In genomic region chrX:11331788-11332187, GRCh38 we compare ENCODE assay signal across 35 cellular contexts. TPM values are rescaled to one million over a fixed set of nuclear protein-coding genes. Genes with fewer than 3 reads are reported as not detected.
"Had no signal": no experiment of that assay in that cellular context is flagged by ENCODE, and none has a peak within 500 bp of the region (broad histone marks: within the 10 kb centered on the region; RNA-seq: fewer than 3 reads in every experiment).

No MANE protein-coding gene starts in this region.

- H3K4me1 ChIP-seq: pancreas, prostate gland, spleen, suprapubic skin, testis, tibial artery, transverse colon, upper lobe of right lung, uterus had no signal

- H3K27me3 Mint-ChIP-seq: stimulated activated memory B cell treated with anti-CD40 and anti-IgM and Interleukin-4, amounts not matched to agents 10 μg/mL and 1 μg/mL and 100 μg/mL, for 72 hours; stimulated activated naive CD8-positive, alpha-beta T cell treated with anti-CD3 and anti-CD28 coated beads, Interleukin-15, amount 100 ng/mL, for 72 hours; type B pancreatic cell had no signal

- H3K27ac ChIP-seq: neutrophil, pancreas, prostate gland, skin epidermis, spleen, suprapubic skin, testis, tibial artery, transverse colon, upper lobe of right lung, uterus had no signal

- H3K4me3 Mint-ChIP-seq: naive thymus-derived CD8-positive, alpha-beta T cell; natural killer cell treated with Interleukin-12 subunit alpha and Interleukin-12 subunit beta and Interleukin-15 and Interleukin-18, amount 100 ng/mL, for 72 hours; nephron progenitor cell; neural crest cell; stimulated activated memory B cell treated with anti-CD40 and anti-IgM and Interleukin-4, amounts not matched to agents 10 μg/mL and 1 μg/mL and 100 μg/mL, for 72 hours; stimulated activated naive CD8-positive, alpha-beta T cell treated with anti-CD3 and anti-CD28 coated beads, Interleukin-15, amount 100 ng/mL, for 72 hours; type B pancreatic cell had no signal

- H3K4me3 ChIP-seq: pancreas, prostate gland, skin epidermis, smooth muscle cell, spleen, suprapubic skin, testis, tibial artery, transverse colon, upper lobe of right lung, uterus had no signal

- H3K27ac Mint-ChIP-seq: naive thymus-derived CD8-positive, alpha-beta T cell; natural killer cell treated with Interleukin-12 subunit alpha and Interleukin-12 subunit beta and Interleukin-15 and Interleukin-18, amount 100 ng/mL, for 72 hours; nephron progenitor cell; stimulated activated memory B cell treated with anti-CD40 and anti-IgM and Interleukin-4, amounts not matched to agents 10 μg/mL and 1 μg/mL and 100 μg/mL, for 72 hours; stimulated activated naive CD8-positive, alpha-beta T cell treated with anti-CD3 and anti-CD28 coated beads, Interleukin-15, amount 100 ng/mL, for 72 hours; type B pancreatic cell had no signal

- H3K27me3 ChIP-seq: neutrophil, pancreas, spleen, suprapubic skin, testis, tibial artery, transverse colon, upper lobe of right lung, uterus had no signal

- H3K36me3 Mint-ChIP-seq: naive thymus-derived CD8-positive, alpha-beta T cell; natural killer cell treated with Interleukin-12 subunit alpha and Interleukin-12 subunit beta and Interleukin-15 and Interleukin-18, amount 100 ng/mL, for 72 hours; stimulated activated memory B cell treated with anti-CD40 and anti-IgM and Interleukin-4, amounts not matched to agents 10 μg/mL and 1 μg/mL and 100 μg/mL, for 72 hours; type B pancreatic cell had no signal

- ATAC-seq: naive thymus-derived CD8-positive, alpha-beta T cell; natural killer cell treated with Interleukin-12 subunit alpha and Interleukin-12 subunit beta and Interleukin-15 and Interleukin-18, amount 100 ng/mL, for 72 hours; pancreas; right cardiac atrium; sciatic nerve; stimulated activated memory B cell treated with anti-CD40 and anti-IgM and Interleukin-4, amounts not matched to agents 10 μg/mL and 1 μg/mL and 100 μg/mL, for 72 hours; stimulated activated naive CD8-positive, alpha-beta T cell treated with anti-CD3 and anti-CD28 coated beads, Interleukin-15, amount 100 ng/mL, for 72 hours; stimulated activated naive CD8-positive, alpha-beta T cell treated with anti-CD3 and anti-CD28 coated beads, Interleukin-15, Interleukin-2, amounts not matched to agents 100 U/mL and 50 U/mL, for 24 hours; upper lobe of right lung had no signal

- H3K4me1 Mint-ChIP-seq: naive thymus-derived CD8-positive, alpha-beta T cell; nephron progenitor cell; neural crest cell; stimulated activated memory B cell treated with anti-CD40 and anti-IgM and Interleukin-4, amounts not matched to agents 10 μg/mL and 1 μg/mL and 100 μg/mL, for 72 hours; stimulated activated naive CD8-positive, alpha-beta T cell treated with anti-CD3 and anti-CD28 coated beads, Interleukin-15, amount 100 ng/mL, for 72 hours had no signal

- DNase-seq: naive thymus-derived CD8-positive, alpha-beta T cell; nephron progenitor cell; nucleus accumbens; pancreas; right cardiac atrium; spleen; stimulated activated CD4-positive, alpha-beta T cell treated with anti-CD3 and anti-CD28 coated beads, Interleukin-12 subunit alpha, Interleukin-12 subunit beta, amount 100 ng/mL, for 4 hours; stimulated activated CD4-positive, alpha-beta T cell treated with anti-CD3 and anti-CD28 coated beads, Interleukin-1b, Interleukin-23, amount 100 ng/mL, for 48 hours; stimulated activated CD4-positive, alpha-beta T cell treated with anti-CD3 and anti-CD28 coated beads, Interleukin-4, amount 100 ng/mL, for 1 hour; stimulated activated CD4-positive, alpha-beta T cell treated with anti-CD3 and anti-CD28 coated beads, Interleukin-4, amount 100 ng/mL, for 4 hours; stimulated activated CD8-positive, alpha-beta memory T cell treated with anti-CD3 and anti-CD28 coated beads, Interleukin-4, amount 100 ng/mL, for 48 hours; stimulated activated naive CD4-positive, alpha-beta T cell; stimulated activated naive CD8-positive, alpha-beta T cell treated with anti-CD3 and anti-CD28 coated beads, Interleukin-15, amount 100 ng/mL, for 72 hours; stimulated activated naive CD8-positive, alpha-beta T cell treated with anti-CD3 and anti-CD28 coated beads, Interleukin-15, Interleukin-2, amounts not matched to agents 100 U/mL and 50 U/mL, for 24 hours; substantia nigra; testis; tibial artery; transverse colon; upper lobe of right lung; uterus had no signal

- H3K9me3 ChIP-seq: neutrophil, pancreas, prostate gland, spleen, suprapubic skin, testis, tibial artery, transverse colon, upper lobe of right lung, uterus had no signal

- H3K9me3 Mint-ChIP-seq: stimulated activated memory B cell treated with anti-CD40 and anti-IgM and Interleukin-4, amounts not matched to agents 10 μg/mL and 1 μg/mL and 100 μg/mL, for 72 hours; stimulated activated naive CD8-positive, alpha-beta T cell treated with anti-CD3 and anti-CD28 coated beads, Interleukin-15, amount 100 ng/mL, for 72 hours; type B pancreatic cell had no signal

- H3K36me3 ChIP-seq: neutrophil, pancreas, prostate gland, spleen, suprapubic skin, tibial artery, transverse colon, upper lobe of right lung, uterus had no signal

RNA-seq across cellular contexts. Expression of gene AMELX, which starts 38.6 kb away (rescaled TPM):
- total RNA-seq: naive thymus-derived CD8-positive, alpha-beta T cell; natural killer cell treated with Interleukin-12 subunit alpha and Interleukin-12 subunit beta and Interleukin-15 and Interleukin-18, amount 100 ng/mL, for 72 hours; neural crest cell; omental fat pad; osteocyte; pancreas; posterior vena cava; prostate gland; renal cortical epithelial cell; right cardiac atrium; sciatic nerve; smooth muscle cell; spleen; suprapubic skin; testis; transverse colon; upper lobe of right lung; urinary bladder; uterus had no signal
- polyA plus RNA-seq: naive thymus-derived CD8-positive, alpha-beta T cell; pancreas; right cardiac atrium; smooth muscle cell; spleen; urinary bladder had no signal
